ENCODE assay signal across 1 cellular context in the genomic region with DNA sequence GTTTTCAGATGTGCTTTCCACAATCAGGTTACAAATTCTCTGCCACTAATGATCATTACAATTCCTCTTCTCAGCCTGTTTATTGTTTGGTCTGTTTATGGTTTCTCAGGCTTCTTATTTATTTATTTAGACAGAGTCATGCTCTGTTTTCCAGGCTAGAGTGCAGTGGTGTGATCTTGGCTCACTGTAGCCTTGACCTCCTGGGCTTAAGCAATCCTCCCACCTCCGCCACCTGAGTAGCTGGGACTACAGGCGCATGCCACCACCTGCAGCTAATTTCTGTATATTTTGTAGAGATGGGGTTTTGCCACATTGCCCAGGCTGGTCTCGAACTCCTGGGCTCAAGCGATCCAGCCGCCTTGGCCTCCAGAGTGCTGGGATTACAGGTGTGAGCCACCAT.
TF ChIP-seq lines count a peak whose summit lies in the region.

No MANE protein-coding gene starts in this region.

TF ChIP-seq in HepG2, 621 proteins besides CTCF, POLR2A, EP300 and RAD21 (continued from another document):
- no peak for TF ChIP-seq SNAI1 (CRISPR knock-in tag; IDR thresholded peaks at IDR 0.05; ENCODE audit: borderline replicate concordance)
- no peak for TF ChIP-seq ZKSCAN1 (IDR thresholded peaks at IDR 0.05; ENCODE audit: low read length)
- TF ChIP-seq HDAC2 (CRISPR knock-in tag; IDR thresholded peaks at IDR 0.05) = 0 out of 2 replicates have a peak, but pooled peaks have one; percentile 12
- TF ChIP-seq ZNF256 (CRISPR knock-in tag; conservative IDR thresholded peaks at IDR 0.05) = no peak
- TF ChIP-seq ZNF335 (CRISPR knock-in tag; IDR thresholded peaks at IDR 0.05) = no peak
- TF ChIP-seq ZNF460 (CRISPR knock-in tag; IDR thresholded peaks at IDR 0.05; ENCODE audit: borderline replicate concordance) = peak; percentile 69; the same call in 1 of the 2 replicates
- TF ChIP-seq RXRA (CRISPR knock-in tag; IDR thresholded peaks at IDR 0.05) = 0 out of 2 replicates have a peak, but pooled peaks have one; percentile 27
- 0 out of 4 replicates have a peak, but pooled peaks of 1 of the 2 experiments have one; percentile 12 for TF ChIP-seq KLF16 (CRISPR knock-in tag; IDR thresholded peaks at IDR 0.05)
- TF ChIP-seq KLF15 (CRISPR knock-in tag; IDR thresholded peaks at IDR 0.05; ENCODE audit: borderline replicate concordance) = no peak
- TF ChIP-seq, protein P1, sequence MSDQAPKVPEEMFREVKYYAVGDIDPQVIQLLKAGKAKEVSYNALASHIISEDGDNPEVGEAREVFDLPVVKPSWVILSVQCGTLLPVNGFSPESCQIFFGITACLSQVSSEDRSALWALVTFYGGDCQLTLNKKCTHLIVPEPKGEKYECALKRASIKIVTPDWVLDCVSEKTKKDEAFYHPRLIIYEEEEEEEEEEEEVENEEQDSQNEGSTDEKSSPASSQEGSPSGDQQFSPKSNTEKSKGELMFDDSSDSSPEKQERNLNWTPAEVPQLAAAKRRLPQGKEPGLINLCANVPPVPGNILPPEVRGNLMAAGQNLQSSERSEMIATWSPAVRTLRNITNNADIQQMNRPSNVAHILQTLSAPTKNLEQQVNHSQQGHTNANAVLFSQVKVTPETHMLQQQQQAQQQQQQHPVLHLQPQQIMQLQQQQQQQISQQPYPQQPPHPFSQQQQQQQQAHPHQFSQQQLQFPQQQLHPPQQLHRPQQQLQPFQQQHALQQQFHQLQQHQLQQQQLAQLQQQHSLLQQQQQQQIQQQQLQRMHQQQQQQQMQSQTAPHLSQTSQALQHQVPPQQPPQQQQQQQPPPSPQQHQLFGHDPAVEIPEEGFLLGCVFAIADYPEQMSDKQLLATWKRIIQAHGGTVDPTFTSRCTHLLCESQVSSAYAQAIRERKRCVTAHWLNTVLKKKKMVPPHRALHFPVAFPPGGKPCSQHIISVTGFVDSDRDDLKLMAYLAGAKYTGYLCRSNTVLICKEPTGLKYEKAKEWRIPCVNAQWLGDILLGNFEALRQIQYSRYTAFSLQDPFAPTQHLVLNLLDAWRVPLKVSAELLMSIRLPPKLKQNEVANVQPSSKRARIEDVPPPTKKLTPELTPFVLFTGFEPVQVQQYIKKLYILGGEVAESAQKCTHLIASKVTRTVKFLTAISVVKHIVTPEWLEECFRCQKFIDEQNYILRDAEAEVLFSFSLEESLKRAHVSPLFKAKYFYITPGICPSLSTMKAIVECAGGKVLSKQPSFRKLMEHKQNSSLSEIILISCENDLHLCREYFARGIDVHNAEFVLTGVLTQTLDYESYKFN (CRISPR knock-in tag; conservative IDR thresholded peaks at IDR 0.05) = peak; percentile 58
TF ChIP-seq in HepG2: peak in this region for 47.
